In the genomic region with DNA sequence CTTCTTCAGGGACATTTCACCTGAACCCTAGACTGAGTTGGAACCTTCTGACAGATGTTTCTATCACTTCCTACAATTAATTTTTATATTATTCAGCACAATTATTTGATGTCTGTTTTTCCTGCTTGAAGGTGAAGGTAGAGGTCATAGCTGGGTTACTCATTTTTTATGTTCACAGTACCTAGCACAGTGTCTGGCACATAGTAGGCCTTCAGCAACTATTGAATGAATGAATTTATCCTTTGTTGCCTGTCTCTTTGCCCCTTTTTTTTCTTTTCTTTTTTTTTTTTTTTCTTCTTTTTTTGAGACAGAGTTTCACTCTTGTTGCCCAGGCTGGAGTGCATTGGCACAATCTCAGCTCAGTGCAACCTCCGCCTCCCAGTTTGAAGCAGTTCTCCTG, we compare ENCODE assay signal across 30 cellular contexts.
"Had no signal": no experiment of that assay in that cellular context is flagged by ENCODE, and none has a peak within 500 bp of the region (broad histone marks: within the 10 kb centered on the region; RNA-seq: fewer than 3 reads in every experiment).

No MANE protein-coding gene starts in this region.

- H3K4me2 ChIP-seq: neural progenitor cell had no signal

- H3K36me3 ChIP-seq: ovary, uterus had no signal

- H3K27me3 Mint-ChIP-seq: naive B cell; progenitor cell of endocrine pancreas; stimulated activated naive B cell treated with anti-CD40 and anti-IgM and Interleukin-4, amounts not matched to agents 10 μg/mL and 1 μg/mL and 100 μg/mL, for 72 hours; stimulated activated naive CD8-positive, alpha-beta T cell treated with anti-CD3 and anti-CD28 coated beads, Interleukin-15, amount 100 ng/mL, for 72 hours; type B pancreatic cell had no signal

- H3K4me3 ChIP-seq: left lung, lower lobe of right lung, neural progenitor cell, ovary, right atrium auricular region, skin epidermis, tibial nerve, uterus had no signal

- DNase-seq: hypothalamus; immature natural killer cell; kidney; left colon; left lung; lower lobe of right lung; mesendoderm; naive B cell; natural killer cell; nephron progenitor cell; occipital lobe; ovary; stimulated activated CD4-positive, alpha-beta T cell treated with anti-CD3 and anti-CD28 coated beads, Interleukin-12 subunit alpha, Interleukin-12 subunit beta, amount 100 ng/mL, for 4 hours; stimulated activated CD4-positive, alpha-beta T cell treated with anti-CD3 and anti-CD28 coated beads, Interleukin-15, amount 100 ng/mL, for 24 hours; stimulated activated CD4-positive, alpha-beta T cell treated with anti-CD3 and anti-CD28 coated beads, Interleukin-2, amount 100 ng/mL, for 24 hours; stimulated activated CD4-positive, alpha-beta T cell treated with anti-CD3 and anti-CD28 coated beads, Interleukin-4, amount 100 ng/mL, for 1 hour; stimulated activated naive B cell treated with anti-CD40 and anti-IgM and Interleukin-4, amounts not matched to agents 10 μg/mL and 1 μg/mL and 100 μg/mL, for 72 hours; stimulated activated naive CD8-positive, alpha-beta T cell treated with anti-CD3 and anti-CD28 coated beads, Interleukin-15, amount 100 ng/mL, for 72 hours; substantia nigra; uterus had no signal

- H3K9me3 Mint-ChIP-seq: immature natural killer cell; mesothelial cell of epicardium; naive B cell; natural killer cell; nephron progenitor cell; neural progenitor cell; stimulated activated naive B cell treated with anti-CD40 and anti-IgM and Interleukin-4, amounts not matched to agents 10 μg/mL and 1 μg/mL and 100 μg/mL, for 72 hours; stimulated activated naive CD8-positive, alpha-beta T cell treated with anti-CD3 and anti-CD28 coated beads, Interleukin-15, amount 100 ng/mL, for 72 hours; type B pancreatic cell had no signal

- H3K9me3 ChIP-seq: left lung, lower lobe of right lung, neutrophil, ovary, right atrium auricular region, tibial nerve, uterus had no signal

- H3K27me3 ChIP-seq: left lung, neural progenitor cell, neutrophil, ovary, right atrium auricular region, tibial nerve, uterus had no signal

- H3K4me3 Mint-ChIP-seq: immature natural killer cell; mesothelial cell of epicardium; naive B cell; natural killer cell; nephron progenitor cell; neural progenitor cell; stimulated activated naive B cell treated with anti-CD40 and anti-IgM and Interleukin-4, amounts not matched to agents 10 μg/mL and 1 μg/mL and 100 μg/mL, for 72 hours; stimulated activated naive CD8-positive, alpha-beta T cell treated with anti-CD3 and anti-CD28 coated beads, Interleukin-15, amount 100 ng/mL, for 72 hours; type B pancreatic cell had no signal

- FAIRE-seq: islet of Langerhans, kidney had no signal

- H3K27ac Mint-ChIP-seq: mesothelial cell of epicardium; neural progenitor cell; progenitor cell of endocrine pancreas; stimulated activated naive B cell treated with anti-CD40 and anti-IgM and Interleukin-4, amounts not matched to agents 10 μg/mL and 1 μg/mL and 100 μg/mL, for 72 hours; type B pancreatic cell had no signal

- ATAC-seq: left colon; left lung; lower lobe of right lung; natural killer cell; sciatic nerve; stimulated activated naive B cell treated with anti-CD40 and anti-IgM and Interleukin-4, amounts not matched to agents 10 μg/mL and 1 μg/mL and 100 μg/mL, for 72 hours; stimulated activated naive CD8-positive, alpha-beta T cell treated with anti-CD3 and anti-CD28 coated beads, Interleukin-15, amount 100 ng/mL, for 72 hours had no signal

- H3K4me1 ChIP-seq: left lung, lower lobe of right lung, neural progenitor cell, right atrium auricular region, tibial nerve, uterus had no signal

- H3K9ac ChIP-seq: neural progenitor cell had no signal

- H3K4me1 Mint-ChIP-seq: immature natural killer cell; natural killer cell; nephron progenitor cell; neural progenitor cell; stimulated activated naive B cell treated with anti-CD40 and anti-IgM and Interleukin-4, amounts not matched to agents 10 μg/mL and 1 μg/mL and 100 μg/mL, for 72 hours; stimulated activated naive CD8-positive, alpha-beta T cell treated with anti-CD3 and anti-CD28 coated beads, Interleukin-15, amount 100 ng/mL, for 72 hours had no signal

- H3K27ac ChIP-seq: left lung, lower lobe of right lung, neural progenitor cell, neutrophil, ovary, right atrium auricular region, skin epidermis, tibial nerve, uterus had no signal

- H2AFZ ChIP-seq: neural progenitor cell had no signal
